In genomic region chr2:61361068-61361467, GRCh38 we compare ENCODE assay signal across 38 cellular contexts.
"Had no signal": no experiment of that assay in that cellular context is flagged by ENCODE, and none has a peak within 500 bp of the region (broad histone marks: within the 10 kb centered on the region; RNA-seq: fewer than 3 reads in every experiment).

No MANE protein-coding gene starts in this region.

- H3K9me3 ChIP-seq: adrenal gland, body of pancreas, breast epithelium had no signal

- H3K27me3 ChIP-seq: adrenal gland, body of pancreas, brain microvascular endothelial cell, breast epithelium had no signal

- ATAC-seq: activated CD4-positive, alpha-beta T cell treated with anti-CD3 and anti-CD28 coated beads for 36 hours; activated CD4-positive, CD25-positive, alpha-beta regulatory T cell treated with anti-CD3 and anti-CD28 coated beads, Interleukin-2, amount 50 U/mL, for 24 hours; activated CD8-positive, alpha-beta memory T cell treated with anti-CD3 and anti-CD28 coated beads, Interleukin-2, amount 10 ng/mL, durations not matched to agents 7 days and 5 days; activated CD8-positive, alpha-beta T cell treated with anti-CD3 and anti-CD28 coated beads, Interleukin-2, amount 10 ng/mL, durations not matched to agents 7 days and 5 days; activated naive CD4-positive, alpha-beta T cell treated with anti-CD3 and anti-CD28 coated beads, Interleukin-2, amount 50 U/mL, for 72 hours; activated T-cell treated with anti-CD3 and anti-CD28 coated beads, Interleukin-2, amount 50 U/mL, for 4 hours; activated T-cell treated with anti-CD3 and anti-CD28 coated beads, Interleukin-2, amount 50 U/mL, for 72 hours; activated T-helper 17 cell treated with anti-CD3 and anti-CD28 coated beads, Interleukin-2, amount 50 U/mL, for 72 hours; body of pancreas had no signal

- H3K27me3 Mint-ChIP-seq: activated CD4-positive, alpha-beta memory T cell treated with anti-CD3 and anti-CD28 coated beads, Interleukin-2, amount 10 ng/mL, durations not matched to agents 7 days and 5 days; activated CD4-positive, alpha-beta T cell treated with anti-CD3 and anti-CD28 coated beads for 36 hours; activated CD4-positive, alpha-beta T cell treated with anti-CD3 and anti-CD28 coated beads, Interleukin-2, amount 10 ng/mL, durations not matched to agents 7 days and 5 days; activated CD8-positive, alpha-beta memory T cell treated with anti-CD3 and anti-CD28 coated beads, Interleukin-2, amount 10 ng/mL, durations not matched to agents 7 days and 5 days; activated T-helper 17 cell treated with anti-CD3 and anti-CD28 coated beads, Interleukin-2, amount 50 U/mL, for 72 hours had no signal

- H3K4me3 ChIP-seq: adrenal gland, body of pancreas, breast epithelium had no signal

- H3K4me3 Mint-ChIP-seq: activated CD4-positive, alpha-beta memory T cell treated with anti-CD3 and anti-CD28 coated beads, Interleukin-2, amount 10 ng/mL, durations not matched to agents 7 days and 5 days; activated CD4-positive, alpha-beta T cell treated with anti-CD3 and anti-CD28 coated beads for 36 hours; activated CD4-positive, alpha-beta T cell treated with anti-CD3 and anti-CD28 coated beads, Interleukin-2, amount 10 ng/mL, durations not matched to agents 7 days and 5 days; activated CD8-positive, alpha-beta memory T cell treated with anti-CD3 and anti-CD28 coated beads, Interleukin-2, amount 10 ng/mL, durations not matched to agents 7 days and 5 days; activated CD8-positive, alpha-beta T cell treated with anti-CD3 and anti-CD28 coated beads, Interleukin-2, amount 10 ng/mL, durations not matched to agents 7 days and 5 days; activated naive CD4-positive, alpha-beta T cell treated with anti-CD3 and anti-CD28 coated beads for 36 hours; activated T-cell treated with anti-CD3 and anti-CD28 coated beads, Interleukin-2, amount 50 U/mL, for 4 hours; activated T-cell treated with anti-CD3 and anti-CD28 coated beads, Interleukin-2, amount 50 U/mL, for 72 hours; activated T-helper 1 cell treated with anti-CD3 and anti-CD28 coated beads, Interleukin-12 subunit alpha, Interleukin-12 subunit beta, Interleukin-2, Interleukin-4 antibody, amounts not matched to agents 30 ng/mL and 10 ng/mL and 1 ng/mL, durations not matched to agents 14 hours and 24 hours and 36 hours; activated T-helper 17 cell treated with anti-CD3 and anti-CD28 coated beads, Interleukin-2, amount 50 U/mL, for 72 hours; T-helper 1 cell treated with Interleukin-12 subunit alpha and Interleukin-12 subunit beta and Interleukin-4 antibody, amounts not matched to agents 30 μg/mL and 1 μg/mL, for 36 hours; T-helper 2 cell treated with Interferon-gamma antibody and Interleukin-4, amounts not matched to agents 5 μg/mL and 100 μg/mL, for 36 hours had no signal

- H3K27ac ChIP-seq: adrenal gland, body of pancreas, brain microvascular endothelial cell, breast epithelium, VCaP had no signal

- FAIRE-seq: astrocyte had no signal

- DNase-seq: activated CD4-positive, alpha-beta memory T cell treated with anti-CD3 and anti-CD28 coated beads, Interleukin-2, amount 10 ng/mL, durations not matched to agents 7 days and 5 days; activated CD4-positive, alpha-beta T cell treated with anti-CD3 and anti-CD28 coated beads for 1 hour; activated CD4-positive, alpha-beta T cell treated with anti-CD3 and anti-CD28 coated beads for 36 hours; activated CD4-positive, alpha-beta T cell treated with anti-CD3 and anti-CD28 coated beads for 48 hours; activated CD4-positive, alpha-beta T cell treated with anti-CD3 and anti-CD28 coated beads, Interleukin-2, amount 10 ng/mL, durations not matched to agents 7 days and 5 days; activated CD4-positive, alpha-beta T cell treated with anti-CD3 and anti-CD28 coated beads, Interleukin-2, amount 50 U/mL, for 48 hours; activated CD4-positive, CD25-positive, alpha-beta regulatory T cell; activated CD8-positive, alpha-beta memory T cell treated with anti-CD3 and anti-CD28 coated beads for 24 hours; activated CD8-positive, alpha-beta memory T cell treated with anti-CD3 and anti-CD28 coated beads, Interleukin-2, amount 10 ng/mL, durations not matched to agents 7 days and 5 days; activated CD8-positive, alpha-beta T cell treated with anti-CD3 and anti-CD28 coated beads, Interleukin-2, amount 10 ng/mL, durations not matched to agents 7 days and 5 days; activated effector memory CD4-positive, alpha-beta T cell treated with anti-CD3 and anti-CD28 coated beads, Interleukin-2, amount 50 U/mL, for 16 hours; activated gamma-delta T cell treated with Interleukin-2 at 50 U/mL for 16 hours; activated naive CD4-positive, alpha-beta T cell; activated naive CD4-positive, alpha-beta T cell treated with anti-CD3 and anti-CD28 coated beads for 36 hours; activated naive CD4-positive, alpha-beta T cell treated with anti-CD3 and anti-CD28 coated beads, Interleukin-2, amount 50 U/mL, for 16 hours; activated T-cell treated with anti-CD3 and anti-CD28 coated beads for 4 hours; activated T-cell treated with anti-CD3 and anti-CD28 coated beads, Interleukin-2, amount 50 U/mL, for 1 hour; activated T-cell treated with anti-CD3 and anti-CD28 coated beads, Interleukin-2, amount 50 U/mL, for 4 hours; activated T-cell treated with anti-CD3 and anti-CD28 coated beads, Interleukin-2, amount 50 U/mL, for 72 hours; adrenal gland; amniotic stem cell; aorta; body of pancreas; brain microvascular endothelial cell; central memory CD4-positive, alpha-beta T cell; SW 1271; T-helper 1 cell; T-helper 2 cell; T-helper 9 cell had no signal

- H3K4me1 ChIP-seq: breast epithelium had no signal

- H3K36me3 ChIP-seq: adrenal gland, breast epithelium had no signal

- H3K9me3 Mint-ChIP-seq: activated CD4-positive, alpha-beta memory T cell treated with anti-CD3 and anti-CD28 coated beads, Interleukin-2, amount 10 ng/mL, durations not matched to agents 7 days and 5 days; activated CD4-positive, alpha-beta T cell treated with anti-CD3 and anti-CD28 coated beads, Interleukin-2, amount 10 ng/mL, durations not matched to agents 7 days and 5 days; activated naive CD4-positive, alpha-beta T cell treated with anti-CD3 and anti-CD28 coated beads for 36 hours; activated naive CD4-positive, alpha-beta T cell treated with anti-CD3 and anti-CD28 coated beads, Interleukin-2, amount 50 U/mL, for 72 hours; activated T-cell treated with anti-CD3 and anti-CD28 coated beads, Interleukin-2, amount 50 U/mL, for 4 hours; activated T-cell treated with anti-CD3 and anti-CD28 coated beads, Interleukin-2, amount 50 U/mL, for 72 hours; activated T-helper 1 cell treated with anti-CD3 and anti-CD28 coated beads, Interleukin-12 subunit alpha, Interleukin-12 subunit beta, Interleukin-2, Interleukin-4 antibody, amounts not matched to agents 30 ng/mL and 10 ng/mL and 1 ng/mL, durations not matched to agents 14 hours and 24 hours and 36 hours; activated T-helper 17 cell treated with anti-CD3 and anti-CD28 coated beads, Interleukin-2, amount 50 U/mL, for 72 hours; T-helper 1 cell treated with Interleukin-12 subunit alpha and Interleukin-12 subunit beta and Interleukin-4 antibody, amounts not matched to agents 30 μg/mL and 1 μg/mL, for 36 hours had no signal

- H3K27ac Mint-ChIP-seq: activated CD4-positive, alpha-beta memory T cell treated with anti-CD3 and anti-CD28 coated beads, Interleukin-2, amount 10 ng/mL, durations not matched to agents 7 days and 5 days; activated CD4-positive, alpha-beta T cell treated with anti-CD3 and anti-CD28 coated beads for 36 hours; activated CD4-positive, alpha-beta T cell treated with anti-CD3 and anti-CD28 coated beads, Interleukin-2, amount 10 ng/mL, durations not matched to agents 7 days and 5 days; activated CD8-positive, alpha-beta memory T cell treated with anti-CD3 and anti-CD28 coated beads, Interleukin-2, amount 10 ng/mL, durations not matched to agents 7 days and 5 days; activated CD8-positive, alpha-beta T cell treated with anti-CD3 and anti-CD28 coated beads, Interleukin-2, amount 10 ng/mL, durations not matched to agents 7 days and 5 days; activated naive CD4-positive, alpha-beta T cell treated with anti-CD3 and anti-CD28 coated beads for 36 hours; activated naive CD4-positive, alpha-beta T cell treated with anti-CD3 and anti-CD28 coated beads, Interleukin-2, amount 50 U/mL, for 72 hours; activated T-cell treated with anti-CD3 and anti-CD28 coated beads, Interleukin-2, amount 50 U/mL, for 72 hours; activated T-helper 1 cell treated with anti-CD3 and anti-CD28 coated beads, Interleukin-12 subunit alpha, Interleukin-12 subunit beta, Interleukin-2, Interleukin-4 antibody, amounts not matched to agents 30 ng/mL and 10 ng/mL and 1 ng/mL, durations not matched to agents 14 hours and 24 hours and 36 hours; activated T-helper 17 cell treated with anti-CD3 and anti-CD28 coated beads, Interleukin-2, amount 50 U/mL, for 72 hours; T-helper 1 cell treated with Interleukin-12 subunit alpha and Interleukin-12 subunit beta and Interleukin-4 antibody, amounts not matched to agents 30 μg/mL and 1 μg/mL, for 36 hours; T-helper 2 cell treated with Interferon-gamma antibody and Interleukin-4, amounts not matched to agents 5 μg/mL and 100 μg/mL, for 36 hours had no signal
